In the genomic region with DNA sequence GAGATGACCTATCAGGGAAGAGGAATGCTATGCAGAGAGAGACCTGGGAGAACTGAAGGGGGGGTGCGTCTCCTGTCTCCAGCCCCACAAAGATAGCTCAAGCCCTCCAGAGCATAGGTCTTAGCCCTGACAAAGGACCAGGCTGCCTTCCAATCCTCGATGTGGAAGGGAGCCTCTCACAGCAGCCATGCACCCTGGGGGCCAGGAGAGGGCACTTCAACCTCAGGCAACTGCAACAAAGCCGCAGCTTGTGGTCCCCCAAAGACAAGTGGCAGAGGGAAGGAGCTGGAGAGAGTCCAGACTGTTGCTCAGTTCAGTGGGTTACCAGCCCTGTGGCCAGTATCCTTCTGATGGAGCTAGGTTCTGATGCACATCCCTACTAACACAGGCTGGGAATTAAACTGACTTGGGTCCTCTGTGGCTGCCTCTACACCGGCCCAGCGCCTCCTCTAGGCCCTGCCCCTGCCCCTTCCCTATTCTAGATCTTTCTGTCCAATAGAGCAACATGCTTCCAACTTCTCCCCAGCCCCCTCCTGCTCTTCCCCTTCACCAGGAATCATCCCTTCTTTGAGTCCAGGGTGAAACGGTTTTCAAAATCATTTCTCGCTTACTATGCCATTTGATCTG, we compare ENCODE assay signal across 1 cellular context.
TF ChIP-seq lines count a peak whose summit lies in the region.

No MANE protein-coding gene starts in this region.

TF ChIP-seq in HEK293, 187 proteins besides CTCF, POLR2A, EP300 and RAD21 (continued from another document):
- peak; percentile 71 for TF ChIP-seq FEZF1 (tag by site-specific recombination; IDR thresholded peaks at IDR 0.05)
- TF ChIP-seq ZNF266 (tag by site-specific recombination; IDR thresholded peaks at IDR 0.05; ENCODE audit: low read depth), result no peak
- TF ChIP-seq ZNF660 (tag by site-specific recombination; IDR thresholded peaks at IDR 0.05), result peak; percentile 73
- peak; percentile 27; the same call in 1 of the 2 replicates for TF ChIP-seq ZNF561 (tag by site-specific recombination; IDR thresholded peaks at IDR 0.05; ENCODE audit: borderline replicate concordance)
- peak; percentile 60 for TF ChIP-seq GLIS1 (tag by site-specific recombination; IDR thresholded peaks at IDR 0.05)
- no peak for TF ChIP-seq ZNF776 (tag by site-specific recombination; IDR thresholded peaks at IDR 0.05; ENCODE audit: borderline replicate concordance)
- TF ChIP-seq IKZF3 (tag by site-specific recombination; IDR thresholded peaks at IDR 0.05), result no peak
- TF ChIP-seq, protein P1, sequence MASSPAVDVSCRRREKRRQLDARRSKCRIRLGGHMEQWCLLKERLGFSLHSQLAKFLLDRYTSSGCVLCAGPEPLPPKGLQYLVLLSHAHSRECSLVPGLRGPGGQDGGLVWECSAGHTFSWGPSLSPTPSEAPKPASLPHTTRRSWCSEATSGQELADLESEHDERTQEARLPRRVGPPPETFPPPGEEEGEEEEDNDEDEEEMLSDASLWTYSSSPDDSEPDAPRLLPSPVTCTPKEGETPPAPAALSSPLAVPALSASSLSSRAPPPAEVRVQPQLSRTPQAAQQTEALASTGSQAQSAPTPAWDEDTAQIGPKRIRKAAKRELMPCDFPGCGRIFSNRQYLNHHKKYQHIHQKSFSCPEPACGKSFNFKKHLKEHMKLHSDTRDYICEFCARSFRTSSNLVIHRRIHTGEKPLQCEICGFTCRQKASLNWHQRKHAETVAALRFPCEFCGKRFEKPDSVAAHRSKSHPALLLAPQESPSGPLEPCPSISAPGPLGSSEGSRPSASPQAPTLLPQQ (tag by site-specific recombination; IDR thresholded peaks at IDR 0.05), result peak; percentile 20; the same call in 1 of the 2 replicates
- TF ChIP-seq ZNF184 (tag by site-specific recombination; IDR thresholded peaks at IDR 0.05), result no peak
